ENCODE assay signal across 2 cellular contexts in genomic region chr16:66519482-66519881, GRCh38.
TF ChIP-seq lines count a peak whose summit lies in the region.

No MANE protein-coding gene starts in this region.

TF ChIP-seq in H1, 55 proteins besides CTCF, POLR2A, EP300 and RAD21:
- TF ChIP-seq JUN (IDR thresholded peaks at IDR 0.05; ENCODE audit: low read depth, low read length) (no peak), RFX5 (IDR thresholded peaks at IDR 0.05; ENCODE audit: borderline replicate concordance, low read depth, low read length) (no peak), HDAC6 (IDR thresholded peaks at IDR 0.05; ENCODE audit: low read depth, low read length) (no peak), RNF2 (IDR thresholded peaks at IDR 0.05; ENCODE audit: borderline replicate concordance, low read depth, low read length, missing control alignments, poor library complexity, severe bottlenecking) (no peak), RBBP5 (IDR thresholded peaks at IDR 0.05; ENCODE audit: borderline replicate concordance, low read depth, low read length) (no peak), CBX5 (IDR thresholded peaks at IDR 0.05; ENCODE audit: low read depth, low read length) (no peak), BACH1 (IDR thresholded peaks at IDR 0.05; ENCODE audit: low read length) (no peak), KDM5A (IDR thresholded peaks at IDR 0.05; ENCODE audit: low read length) (no peak), USF2 (IDR thresholded peaks at IDR 0.05; ENCODE audit: low read length) (no peak), RXRA (IDR thresholded peaks at IDR 0.05; ENCODE audit: insufficient read depth, low read depth, low read length) (no peak), POU5F1 (IDR thresholded peaks at IDR 0.05; ENCODE audit: low read depth, low read length) (no peak), KDM4A (IDR thresholded peaks at IDR 0.05; ENCODE audit: low read depth, low read length, severe bottlenecking) (no peak), TCF12 (IDR thresholded peaks at IDR 0.05; ENCODE audit: low read depth, low read length) (no peak), CBX8 (IDR thresholded peaks at IDR 0.05; ENCODE audit: borderline replicate concordance, low read depth, low read length) (no peak), MAX (IDR thresholded peaks at IDR 0.05) (no peak), SP2 (IDR thresholded peaks at IDR 0.05; ENCODE audit: low read length) (no peak), SP1 (IDR thresholded peaks at IDR 0.05; ENCODE audit: low read depth, low read length) (no peak)

TF ChIP-seq in SK-N-SH, 30 proteins besides CTCF, POLR2A, EP300 and RAD21:
- TF ChIP-seq ELF1 (IDR thresholded peaks at IDR 0.05) (no peak), POLR2AphosphoS5 (IDR thresholded peaks at IDR 0.05; ENCODE audit: low read depth, low read length) (no peak)
